Comparison of ENCODE assay signal across 8 cellular contexts in genomic region chr4:8228319-8229250, GRCh38. TPM values are rescaled to one million over a fixed set of nuclear protein-coding genes. Genes with fewer than 3 reads are reported as not detected.
A peak's percentile ranks its signal among the peaks of the same experiment; 100 is the strongest.
DNase-seq lines count a peak whose midpoint lies in the region; TF ChIP-seq lines count a peak whose summit lies in the region.

No MANE protein-coding gene starts in this region.

- H3K4me1 ChIP-seq in thyroid gland: peaks cover 9 to 17% of the 10 kb centered on the region in 2 donors
- H3K4me1 ChIP-seq in ascending aorta: peaks cover 0 to 15% of the 10 kb centered on the region in 2 donors

- peak overlapping the region; percentile 58 to 65 (median 62) for H3K27ac ChIP-seq in thyroid gland
- H3K27ac ChIP-seq in ascending aorta: no peak overlapping the region

- DNase-seq in GM12864 (ENCODE audit: low read depth) (peak; percentile 47), HFF-Myc (ENCODE audit: extremely low read depth, low read depth) (peak; percentile 77), NCI-H2029 (lab: John Stamatoyannopoulos, UW) (peak; percentile 79), epithelial cell of esophagus (ENCODE audit: low read depth) (peak; percentile 93), osteocyte (ENCODE audit: extremely low spot score, unreplicated experiment) (no peak), thyroid gland (peak; percentile 88 to 92), ascending aorta (ENCODE audit: low spot score in 2 of 2) (no peak)
- peak; percentile 49 to 73 for DNase-seq in activated CD8-positive, alpha-beta memory T cell treated with anti-CD3 and anti-CD28 coated beads for 4 hours (ENCODE audit: low read depth in 2 of 2)

- H3K27me3 Mint-ChIP-seq in osteocyte (ENCODE audit: unreplicated experiment): no peaks in the 10 kb centered on the region

- H3K4me3 ChIP-seq in GM12864 (ENCODE audit: low read depth, low read length): no peak overlapping the region
- H3K4me3 ChIP-seq in HFF-Myc (replicated peaks; ENCODE audit: low read depth, low read length): no peak overlapping the region
- no peak overlapping the region for H3K4me3 ChIP-seq in epithelial cell of esophagus (ENCODE audit: low read length)
- no peak overlapping the region for H3K4me3 ChIP-seq in thyroid gland (replicated peaks in 1 of 3)
- peak overlapping the region in 1 of 2 donors; percentile 20 for H3K4me3 ChIP-seq in ascending aorta

- WGBS in thyroid gland, 2 donors: 64 to 86% methylated on average over 5 to 26 of the region's 39 CpGs

- intact Hi-C loops in thyroid gland (cut with DNase I): no loop called here
- intact Hi-C loops in ascending aorta (cut with DNase I): no loop called here

- H3K27ac Mint-ChIP-seq in osteocyte (ENCODE audit: unreplicated experiment): peak overlapping the region; percentile 34

- H3K36me3 ChIP-seq in thyroid gland (peaks cover 9 to 11% of the 10 kb centered on the region in 2 donors), ascending aorta (no peaks in the 10 kb centered on the region)

- H3K4me1 Mint-ChIP-seq in osteocyte (ENCODE audit: unreplicated experiment): peaks cover 31% of the 10 kb centered on the region

- TF ChIP-seq CTCF in GM12864 (IDR thresholded peaks at IDR 0.05; ENCODE audit: low read depth, low read length, missing control alignments) (no peak), HFF-Myc (IDR thresholded peaks at IDR 0.05; ENCODE audit: low read depth, low read length, missing control alignments) (no peak), epithelial cell of esophagus (IDR thresholded peaks at IDR 0.05; ENCODE audit: insufficient read depth, low read depth, low read length, missing control alignments) (no peak), osteocyte (IDR thresholded peaks at IDR 0.05) (no peak), thyroid gland (IDR thresholded peaks at IDR 0.05) (no peak), ascending aorta (IDR thresholded peaks at IDR 0.05) (no peak)

- no peaks in the 10 kb centered on the region for H3K36me3 Mint-ChIP-seq in osteocyte (ENCODE audit: unreplicated experiment)

- H3K27me3 ChIP-seq in thyroid gland (no peaks in the 10 kb centered on the region), ascending aorta (no peaks in the 10 kb centered on the region)

- no peaks in the 10 kb centered on the region for H3K9me3 ChIP-seq in thyroid gland
- no peaks in the 10 kb centered on the region for H3K9me3 ChIP-seq in ascending aorta

- H3K4me3 Mint-ChIP-seq in osteocyte (ENCODE audit: unreplicated experiment): no peak overlapping the region

- no peak for TF ChIP-seq POLR2A in thyroid gland (IDR thresholded peaks at IDR 0.05)

- no peaks in the 10 kb centered on the region for H3K9me3 Mint-ChIP-seq in osteocyte (ENCODE audit: unreplicated experiment)

RNA-seq across cellular contexts. Expression of gene SH3TC1, which starts 29.5 kb away (rescaled TPM):
- total RNA-seq in osteocyte (0.70 and 1.6 TPM in 2 replicates), thyroid gland (10 to 100 TPM; 13.5 to 29.5 (median 16.4) TPM), ascending aorta (64.5 TPM)

RNA-seq across cellular contexts. Expression of gene HTRA3, which starts 41.0 kb away (rescaled TPM):
- total RNA-seq in osteocyte (0.16 and 0.37 TPM in 2 replicates), thyroid gland (10 to 100 TPM in 3 of 4 donors, 1 to 10 TPM in 1; 6.9 to 38.3 (median 14.0) TPM), ascending aorta (52.6 TPM)

Comparison
In these comparisons a context has a peak if more than half of its experiments do, and no peak if none do; other contexts are left out.
1. DNase-seq: peak in GM12864 (single experiment), HFF-Myc (single experiment), NCI-H2029 (single experiment), activated CD8-positive, alpha-beta memory T cell treated with anti-CD3 and anti-CD28 coated beads for 4 hours (2 of 2), epithelial cell of esophagus (single experiment) and thyroid gland (2 of 2); none in osteocyte (single experiment) and ascending aorta (0 of 2).
2. H3K27ac ChIP-seq: peak in thyroid gland (3 of 3); none in ascending aorta (0 of 2).